In genomic region chr1:247111636-247112478, GRCh38 we compare ENCODE assay signal across 1 cellular context.
A peak's percentile ranks its signal among the peaks of the same experiment; 100 is the strongest.
TF ChIP-seq lines count a peak whose summit lies in the region.

No MANE protein-coding gene starts in this region.

TF ChIP-seq in K562, 482 proteins besides CTCF, POLR2A, EP300 and RAD21 (continued from another document and continues in another):
- no peak; the same call in 1 of the 2 replicates for TF ChIP-seq HOMEZ (CRISPR knock-in tag; IDR thresholded peaks at IDR 0.05)
- no peak for TF ChIP-seq ZKSCAN3 (CRISPR knock-in tag; IDR thresholded peaks at IDR 0.05)
- peak; percentile 3 for TF ChIP-seq RBM22 (IDR thresholded peaks at IDR 0.05; ENCODE audit: low read depth, low read length, poor library complexity, severe bottlenecking)
- TF ChIP-seq LEF1 (IDR thresholded peaks at IDR 0.05): no peak
- peak in 1 of 2 experiments; percentile 77; a peak in 1 of 4 replicates for TF ChIP-seq HDAC1 (IDR thresholded peaks at IDR 0.05)
- no peak for TF ChIP-seq NFE2L1 (tag; IDR thresholded peaks at IDR 0.05; ENCODE audit: borderline replicate concordance, low read depth)
- 0 out of 2 replicates have a peak, but pooled peaks have one; percentile 28 for TF ChIP-seq ZBTB9 (CRISPR knock-in tag; IDR thresholded peaks at IDR 0.05)
- no peak for TF ChIP-seq NUFIP1 (IDR thresholded peaks at IDR 0.05; ENCODE audit: partially characterized antibody)
- no peak for TF ChIP-seq RBM14 (IDR thresholded peaks at IDR 0.05; ENCODE audit: borderline replicate concordance, insufficient read depth, low read depth, low read length)
- TF ChIP-seq PREB (CRISPR knock-in tag; IDR thresholded peaks at IDR 0.05): no peak
- TF ChIP-seq JUN (IDR thresholded peaks at IDR 0.05; ENCODE audit: borderline replicate concordance, low read depth, low read length): peak; percentile 23; the same call in 1 of the 2 replicates
- 0 out of 2 replicates have a peak, but pooled peaks have one; percentile 42 for TF ChIP-seq JUN (CRISPR knock-in tag; IDR thresholded peaks at IDR 0.05; ENCODE audit: borderline replicate concordance)
- TF ChIP-seq THAP12 (CRISPR knock-in tag; IDR thresholded peaks at IDR 0.05): 0 out of 2 replicates have a peak, but pooled peaks have one; percentile 17
- peak in 1 of 2 experiments; percentile 77; a peak in 2 of 4 replicates for TF ChIP-seq FOXA3 (CRISPR knock-in tag; conservative IDR thresholded peaks at IDR 0.05 in 1 of 2, IDR thresholded peaks at IDR 0.05 in 1 of 2)
- no peak for TF ChIP-seq ELK1 (CRISPR knock-in tag; IDR thresholded peaks at IDR 0.05)
- TF ChIP-seq ZNF274 (IDR thresholded peaks at IDR 0.05; ENCODE audit: borderline replicate concordance, low read depth, low read length): no peak
- TF ChIP-seq ARID1B (IDR thresholded peaks at IDR 0.05): peak; percentile 48
- no peak; the same call in none of the 2 replicates for TF ChIP-seq NR3C1 (CRISPR knock-in tag; IDR thresholded peaks at IDR 0.05)
- TF ChIP-seq TBP (optimal IDR thresholded peaks at IDR 0.05; ENCODE audit: low read depth, low read length): peak; percentile 34
- no peak for TF ChIP-seq KAT2B (IDR thresholded peaks at IDR 0.05; ENCODE audit: low read depth, low read length)
- no peak for TF ChIP-seq HEY1 (CRISPR knock-in tag; IDR thresholded peaks at IDR 0.05; ENCODE audit: borderline replicate concordance)
- TF ChIP-seq NCOR1 (IDR thresholded peaks at IDR 0.05): no peak
- 0 out of 2 replicates have a peak, but pooled peaks have one; percentile 64 for TF ChIP-seq ELF2 (CRISPR knock-in tag; IDR thresholded peaks at IDR 0.05)
- TF ChIP-seq ETS2 (tag; IDR thresholded peaks at IDR 0.05; ENCODE audit: borderline replicate concordance, poor library complexity, severe bottlenecking): no peak
- TF ChIP-seq ZNF311 (CRISPR knock-in tag; IDR thresholded peaks at IDR 0.05): no peak
- no peak for TF ChIP-seq BRF2 (IDR thresholded peaks at IDR 0.05; ENCODE audit: borderline replicate concordance, insufficient read depth, insufficient read length)
- TF ChIP-seq LARP7 (IDR thresholded peaks at IDR 0.05): no peak
- TF ChIP-seq ZNF445 (CRISPR knock-in tag; IDR thresholded peaks at IDR 0.05; ENCODE audit: low read depth): no peak
- no peak for TF ChIP-seq HDAC6 (IDR thresholded peaks at IDR 0.05; ENCODE audit: low read depth, low read length)
- TF ChIP-seq CSDE1 (IDR thresholded peaks at IDR 0.05): no peak
- TF ChIP-seq CEBPZ (IDR thresholded peaks at IDR 0.05; ENCODE audit: borderline replicate concordance, low read depth, low read length): no peak
- TF ChIP-seq FOXO4 (CRISPR knock-in tag; IDR thresholded peaks at IDR 0.05): no peak
- TF ChIP-seq KLF13 (tag; IDR thresholded peaks at IDR 0.05; ENCODE audit: borderline replicate concordance, low read depth): peak; percentile 43; the same call in 1 of the 2 replicates
- TF ChIP-seq SRSF1 (IDR thresholded peaks at IDR 0.05; ENCODE audit: low read depth, low read length): no peak
- no peak for TF ChIP-seq HMG20A (CRISPR knock-in tag; conservative IDR thresholded peaks at IDR 0.05)
- TF ChIP-seq E2F1 (CRISPR knock-in tag; IDR thresholded peaks at IDR 0.05): no peak
- no peak for TF ChIP-seq ZNF76 (CRISPR knock-in tag; IDR thresholded peaks at IDR 0.05; ENCODE audit: borderline replicate concordance)
- peak; percentile 47 for TF ChIP-seq SOX6 (IDR thresholded peaks at IDR 0.05)
- TF ChIP-seq ZFP36 (IDR thresholded peaks at IDR 0.05; ENCODE audit: low read depth, low read length, partially characterized antibody): no peak
- peak; percentile 32; the same call in 1 of the 2 replicates for TF ChIP-seq EP400 (IDR thresholded peaks at IDR 0.05)
- TF ChIP-seq ZNF518B (CRISPR knock-in tag; IDR thresholded peaks at IDR 0.05): no peak
- peak; percentile 50; the same call in 1 of the 2 replicates for TF ChIP-seq ZNF740 (CRISPR knock-in tag; IDR thresholded peaks at IDR 0.05)
- no peak for TF ChIP-seq ZNF740 (tag; IDR thresholded peaks at IDR 0.05)
- TF ChIP-seq ZNF785 (CRISPR knock-in tag; IDR thresholded peaks at IDR 0.05): no peak
